Comparison of ENCODE assay signal across 1 cellular context in the genomic region with DNA sequence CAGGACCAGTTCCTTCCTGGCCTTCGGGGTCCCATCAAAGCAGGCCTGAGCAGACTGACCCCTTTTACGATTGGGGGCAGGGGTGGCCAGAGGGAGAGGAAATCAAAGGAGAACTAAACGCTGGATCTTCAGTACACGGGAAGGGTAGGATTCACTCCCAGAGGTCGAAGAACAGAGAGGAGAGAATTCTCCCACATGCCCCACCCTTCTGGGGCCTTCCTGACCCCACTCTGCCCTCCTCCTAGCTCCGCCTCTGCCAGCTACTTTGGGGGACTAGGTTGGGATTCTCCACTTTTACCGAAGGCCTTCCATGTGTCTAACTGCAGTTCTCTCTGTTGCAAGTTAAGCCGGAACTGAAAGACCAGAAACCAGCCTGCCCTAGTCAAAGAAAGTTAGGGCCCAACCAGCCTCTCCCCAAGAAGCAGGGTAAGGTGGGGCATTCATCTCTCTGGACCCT.
TF ChIP-seq lines count a peak whose summit lies in the region.

No MANE protein-coding gene starts in this region.

TF ChIP-seq in endothelial cell of umbilical vein, 7 proteins besides CTCF, POLR2A, EP300 and RAD21:
- TF ChIP-seq, protein P1, sequence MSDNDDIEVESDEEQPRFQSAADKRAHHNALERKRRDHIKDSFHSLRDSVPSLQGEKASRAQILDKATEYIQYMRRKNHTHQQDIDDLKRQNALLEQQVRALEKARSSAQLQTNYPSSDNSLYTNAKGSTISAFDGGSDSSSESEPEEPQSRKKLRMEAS (IDR thresholded peaks at IDR 0.05; ENCODE audit: insufficient read depth, insufficient read length): no peak
- TF ChIP-seq POLR2AphosphoS5 (IDR thresholded peaks at IDR 0.05; ENCODE audit: insufficient read depth, low read depth, low read length) (no peak), MYC (IDR thresholded peaks at IDR 0.05; ENCODE audit: low read depth, low read length) (no peak), EZH2 (IDR thresholded peaks at IDR 0.05; ENCODE audit: borderline replicate concordance, low read depth, low read length, severe bottlenecking) (no peak), GATA2 (IDR thresholded peaks at IDR 0.05; ENCODE audit: insufficient read depth, insufficient read length, low read depth, low read length) (no peak), FOS (IDR thresholded peaks at IDR 0.05; ENCODE audit: borderline replicate concordance, insufficient read depth, low read length) (no peak), JUN (IDR thresholded peaks at IDR 0.05; ENCODE audit: borderline replicate concordance, insufficient read depth, insufficient read length, low read depth) (no peak)
